In genomic region chr17:17837380-17837821, GRCh38 we compare ENCODE assay signal across 8 cellular contexts. TPM values are rescaled to one million over a fixed set of nuclear protein-coding genes. Genes with fewer than 3 reads are reported as not detected.
DNase-seq lines count a peak whose midpoint lies in the region; ATAC-seq and TF ChIP-seq lines count a peak whose summit lies in the region.

No MANE protein-coding gene starts in this region.

- TF ChIP-seq POLR2A in sigmoid colon (IDR thresholded peaks at IDR 0.05): no peak

- H3K4me1 Mint-ChIP-seq in stimulated activated naive CD8-positive, alpha-beta T cell treated with anti-CD3 and anti-CD28 coated beads, Interleukin-15, Interleukin-2, amounts not matched to agents 100 ng/mL and 50 ng/mL, for 24 hours (ENCODE audit: low read depth): peaks cover 69% of the 10 kb centered on the region
- H3K4me1 Mint-ChIP-seq in glutamatergic neuron (ENCODE audit: low read depth, unreplicated experiment): peaks cover 37% of the 10 kb centered on the region

- H3K27me3 Mint-ChIP-seq in stimulated activated naive CD8-positive, alpha-beta T cell treated with anti-CD3 and anti-CD28 coated beads, Interleukin-15, Interleukin-2, amounts not matched to agents 100 ng/mL and 50 ng/mL, for 24 hours: no peaks in the 10 kb centered on the region
- H3K27me3 Mint-ChIP-seq in glutamatergic neuron (ENCODE audit: unreplicated experiment): peaks cover 13% of the 10 kb centered on the region

- intact Hi-C loops in sigmoid colon (cut with DNase I): loop anchor here (2.0 kb wide), 1 partner anchor 15 kb away; no protein-coding TSS in a partner anchor

- WGBS in sigmoid colon, 2 donors: 38 to 61% methylated on average over 3 of the region's 3 CpGs

- no peak for TF ChIP-seq EP300 in sigmoid colon (IDR thresholded peaks at IDR 0.05)

- H3K27ac ChIP-seq in WERI-Rb-1 (peak overlapping the region; percentile 94), sigmoid colon (peak overlapping the region; percentile 99 to 100 (median 100))

- H3K36me3 ChIP-seq in WERI-Rb-1 (peaks cover 25% of the 10 kb centered on the region), sigmoid colon (no peaks in the 10 kb centered on the region)

- H3K36me3 Mint-ChIP-seq in stimulated activated naive CD8-positive, alpha-beta T cell treated with anti-CD3 and anti-CD28 coated beads, Interleukin-15, Interleukin-2, amounts not matched to agents 100 ng/mL and 50 ng/mL, for 24 hours (ENCODE audit: low read depth): peaks cover 24% of the 10 kb centered on the region
- H3K36me3 Mint-ChIP-seq in glutamatergic neuron (ENCODE audit: unreplicated experiment): no peaks in the 10 kb centered on the region

- H3K9me3 ChIP-seq in WERI-Rb-1 (ENCODE audit: severe bottlenecking): no peaks in the 10 kb centered on the region
- H3K9me3 ChIP-seq in sigmoid colon: no peaks in the 10 kb centered on the region

- H3K27ac Mint-ChIP-seq in stimulated activated naive CD8-positive, alpha-beta T cell treated with anti-CD3 and anti-CD28 coated beads, Interleukin-15, Interleukin-2, amounts not matched to agents 100 ng/mL and 50 ng/mL, for 24 hours: peak overlapping the region; percentile 95
- peak overlapping the region; percentile 99 for H3K27ac Mint-ChIP-seq in glutamatergic neuron (ENCODE audit: unreplicated experiment)

- no peak for ATAC-seq in stimulated activated naive CD8-positive, alpha-beta T cell treated with anti-CD3 and anti-CD28 coated beads, Interleukin-15, Interleukin-2, amounts not matched to agents 100 U/mL and 50 U/mL, for 24 hours
- ATAC-seq in HG02885 (IDR thresholded peaks at IDR 0.05; ENCODE audit: poor library complexity, unreplicated experiment): no peak

- TF ChIP-seq CTCF in WERI-Rb-1 (IDR thresholded peaks at IDR 0.05; ENCODE audit: low read depth, low read length): no peak
- TF ChIP-seq CTCF in glutamatergic neuron (IDR thresholded peaks at IDR 0.05; ENCODE audit: partially characterized antibody, unreplicated experiment): no peak
- TF ChIP-seq CTCF in sigmoid colon (IDR thresholded peaks at IDR 0.05): no peak

- no peak for DNase-seq in stimulated activated naive CD8-positive, alpha-beta T cell treated with anti-CD3 and anti-CD28 coated beads, Interleukin-15, Interleukin-2, amounts not matched to agents 100 U/mL and 50 U/mL, for 24 hours
- DNase-seq in WERI-Rb-1 (no peak), glutamatergic neuron (no peak), sigmoid colon (peak; percentile 86), DMS153 (lab: John Stamatoyannopoulos, UW) (no peak), NCI-H2029 (lab: John Stamatoyannopoulos, UW) (no peak)

- peak overlapping the region; percentile 90 for H3K4me3 Mint-ChIP-seq in stimulated activated naive CD8-positive, alpha-beta T cell treated with anti-CD3 and anti-CD28 coated beads, Interleukin-15, Interleukin-2, amounts not matched to agents 100 ng/mL and 50 ng/mL, for 24 hours
- peak overlapping the region; percentile 89 for H3K4me3 Mint-ChIP-seq in glutamatergic neuron (ENCODE audit: unreplicated experiment)

- peak overlapping the region; percentile 58 for H3K4me3 ChIP-seq in WERI-Rb-1 (ENCODE audit: low read depth, low read length)
- peak overlapping the region in 3 of 4 donors; percentile 84 to 95 (median 94) for H3K4me3 ChIP-seq in sigmoid colon

- H3K4me1 ChIP-seq in sigmoid colon: peaks cover 0 to 75% (median 73%) of the 10 kb centered on the region in 4 donors

- H3K9me3 Mint-ChIP-seq in stimulated activated naive CD8-positive, alpha-beta T cell treated with anti-CD3 and anti-CD28 coated beads, Interleukin-15, Interleukin-2, amounts not matched to agents 100 ng/mL and 50 ng/mL, for 24 hours: no peaks in the 10 kb centered on the region
- H3K9me3 Mint-ChIP-seq in glutamatergic neuron (ENCODE audit: unreplicated experiment): peaks cover 18% of the 10 kb centered on the region

- H3K27me3 ChIP-seq in WERI-Rb-1 (ENCODE audit: insufficient read depth, low read depth, severe bottlenecking): no peaks in the 10 kb centered on the region
- no peaks in the 10 kb centered on the region for H3K27me3 ChIP-seq in sigmoid colon

RNA-seq across cellular contexts. Expression of gene SREBF1, which starts 0.6 kb away (rescaled TPM):
- 365 TPM for total RNA-seq in glutamatergic neuron (ENCODE audit: unreplicated experiment)
- 10 to 100 TPM; 26.0 to 53.5 (median 43.5) TPM for total RNA-seq in sigmoid colon
- polyA plus RNA-seq in sigmoid colon: 100 to 1,000 TPM in 1 of 3 donors, 10 to 100 TPM in 2; 10.2 to 172 (median 14.3) TPM
